In the genomic region with DNA sequence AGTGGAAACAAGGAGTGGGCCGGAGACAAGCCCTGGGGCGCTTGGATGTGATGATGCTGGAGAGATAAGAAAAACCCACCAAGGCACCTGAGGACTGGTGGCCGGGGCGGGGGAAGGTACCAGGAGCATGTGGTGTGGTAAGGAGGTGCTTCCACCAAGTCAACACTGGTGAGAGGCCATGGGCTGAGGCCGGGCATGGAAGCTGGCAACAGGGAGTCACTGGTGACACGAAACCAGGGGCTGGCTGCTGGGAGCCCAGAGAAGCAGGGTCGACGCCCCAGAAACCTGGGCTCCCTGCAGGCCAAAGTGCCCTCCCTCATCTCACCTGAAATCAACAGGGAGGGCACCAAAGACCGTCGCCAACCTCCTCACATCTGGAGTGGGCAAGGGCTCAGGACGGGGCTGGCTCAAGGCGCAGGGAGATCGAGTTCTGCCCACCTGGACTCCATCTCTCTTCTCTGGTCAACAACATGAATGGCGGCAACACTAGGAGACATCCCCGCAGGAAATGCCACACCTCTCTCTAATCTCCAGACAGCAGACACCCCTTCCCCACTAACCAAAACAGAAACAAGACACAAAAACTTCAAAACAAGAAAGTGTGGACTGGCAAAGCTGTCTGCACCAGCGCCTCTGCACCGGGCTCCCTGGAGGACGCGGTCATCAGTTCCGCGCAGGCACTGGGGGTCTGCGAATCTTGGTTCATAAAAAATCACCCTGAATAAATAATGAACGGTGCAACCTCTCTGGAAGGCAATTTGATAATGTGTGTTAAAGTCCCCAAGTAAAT, we compare ENCODE assay signal across 21 cellular contexts.
DNase-seq lines count a peak whose midpoint lies in the region; ATAC-seq and TF ChIP-seq lines count a peak whose summit lies in the region.
"Had no signal": no experiment of that assay in that cellular context is flagged by ENCODE, and none has a peak within 500 bp of the region (broad histone marks: within the 10 kb centered on the region; RNA-seq: fewer than 3 reads in every experiment).

No MANE protein-coding gene starts in this region.

- no peak overlapping the region for H3K4me3 ChIP-seq in BLaER1
- H3K4me3 ChIP-seq in BLaER1 treated with 17β-estradiol and CSF1 and Interleukin-3, amounts not matched to agents 10 nM and 100 nM = no peak overlapping the region
- H3K4me3 ChIP-seq: tibial artery had no signal

- no peaks in the 10 kb centered on the region for H3K27me3 Mint-ChIP-seq in nephron progenitor cell (ENCODE audit: low read depth, poor library complexity)

- no peaks in the 10 kb centered on the region for H3K27me3 ChIP-seq in BLaER1
- no peaks in the 10 kb centered on the region for H3K27me3 ChIP-seq in BLaER1 treated with 17β-estradiol and CSF1 and Interleukin-3, amounts not matched to agents 10 nM and 100 nM
- H3K27me3 ChIP-seq: tibial artery had no signal

- H3K4me1 ChIP-seq in BLaER1 = peaks cover 63% of the 10 kb centered on the region
- peaks cover 47 to 79% (median 71%) of the 10 kb centered on the region in 10 experiments for H3K4me1 ChIP-seq in BLaER1 treated with 17β-estradiol and CSF1 and Interleukin-3, amounts not matched to agents 10 nM and 100 nM

- H3K9me3 Mint-ChIP-seq in nephron progenitor cell = peaks cover 16% of the 10 kb centered on the region

- H3K9me3 ChIP-seq in BLaER1 = no peaks in the 10 kb centered on the region
- peaks cover 0 to 6% (median 0%) of the 10 kb centered on the region in 11 experiments; a peak in 3 of 22 replicates for H3K9me3 ChIP-seq in BLaER1 treated with 17β-estradiol and CSF1 and Interleukin-3, amounts not matched to agents 10 nM and 100 nM (replicated peaks in 1 of 11)
- H3K9me3 ChIP-seq: tibial artery had no signal

- peaks cover 81% of the 10 kb centered on the region for H3K4me1 Mint-ChIP-seq in nephron progenitor cell

- H3K27ac ChIP-seq in BLaER1 (0 out of 2 replicates have a peak overlapping the region, but pooled peaks have one; percentile 9), angular gyrus (ENCODE audit: low read depth, low read length) (peak overlapping the region; percentile 2)
- H3K27ac ChIP-seq in BLaER1 treated with 17β-estradiol and CSF1 and Interleukin-3, amounts not matched to agents 10 nM and 100 nM = peak overlapping the region in 6 of 11 experiments; percentile 4 to 57 (median 22); a peak in 8 of 22 replicates

- TF ChIP-seq CTCF in nephron progenitor cell (IDR thresholded peaks at IDR 0.05) = no peak

- DNase-seq in nephron progenitor cell (no peak), NCI-H2227 treated with DMSO at 0.1 percent for 48 hours (lab: John Stamatoyannopoulos, UW) (no peak), SHP77 treated with DMSO at 0.1 percent for 48 hours (lab: John Stamatoyannopoulos, UW) (no peak)
- DNase-seq: activated CD8-positive, alpha-beta T cell treated with anti-CD3 and anti-CD28 coated beads, Interleukin-2, amount 10 ng/mL, durations not matched to agents 7 days and 5 days; activated naive CD4-positive, alpha-beta T cell; activated T-cell treated with anti-CD3 and anti-CD28 coated beads for 4 hours; aorta; CD8-positive, alpha-beta memory T cell; central memory CD4-positive, alpha-beta T cell; DMS153; kidney glomerular epithelial cell; mammary epithelial cell; NCI-H2081 treated with DMSO at 0.1 percent for 48 hours; OCI-M1; stimulated activated CD4-positive, alpha-beta T cell treated with anti-CD3 and anti-CD28 coated beads, Interleukin-4, amount 100 ng/mL, for 1 hour; stimulated activated naive CD4-positive, alpha-beta T cell treated with Interleukin-2 at 50 U/mL for 16 hours; tibial artery had no signal

- peaks cover 7% of the 10 kb centered on the region; the same call in 1 of the 2 replicates for H3K36me3 ChIP-seq in BLaER1
- H3K36me3 ChIP-seq in BLaER1 treated with 17β-estradiol and CSF1 and Interleukin-3, amounts not matched to agents 10 nM and 100 nM = peaks cover 0 to 18% (median 0%) of the 10 kb centered on the region in 11 experiments; a peak in 5 of 22 replicates
- H3K36me3 ChIP-seq: tibial artery had no signal

- peaks cover 15% of the 10 kb centered on the region for H3K36me3 Mint-ChIP-seq in nephron progenitor cell (ENCODE audit: low read depth)

- H3K9ac ChIP-seq in BLaER1 = no peak overlapping the region
- no peak overlapping the region for H3K9ac ChIP-seq in BLaER1 treated with 17β-estradiol and CSF1 and Interleukin-3, amounts not matched to agents 10 nM and 100 nM

- no peak for ATAC-seq in GM18517 (IDR thresholded peaks at IDR 0.05; ENCODE audit: unreplicated experiment)

- H4K20me1 ChIP-seq in BLaER1 = peaks cover 73% of the 10 kb centered on the region
- peaks cover 0 to 85% (median 34%) of the 10 kb centered on the region in 11 experiments; a peak in 14 of 22 replicates for H4K20me1 ChIP-seq in BLaER1 treated with 17β-estradiol and CSF1 and Interleukin-3, amounts not matched to agents 10 nM and 100 nM

- no peak overlapping the region for H3K4me3 Mint-ChIP-seq in nephron progenitor cell

- H3K27ac Mint-ChIP-seq in nephron progenitor cell = peak overlapping the region; percentile 80

- H3K4me2 ChIP-seq in BLaER1 = peak overlapping the region; percentile 48
- peak overlapping the region in 9 of 11 experiments; percentile 37 to 89 (median 61); a peak in 18 of 22 replicates for H3K4me2 ChIP-seq in BLaER1 treated with 17β-estradiol and CSF1 and Interleukin-3, amounts not matched to agents 10 nM and 100 nM
